ENCODE assay signal across 8 cellular contexts in genomic region chr1:185813401-185813979, GRCh38.
DNase-seq lines count a peak whose midpoint lies in the region; ATAC-seq and TF ChIP-seq lines count a peak whose summit lies in the region.

No MANE protein-coding gene starts in this region.

- H3K79me2 ChIP-seq in OCI-LY1 (ENCODE audit: insufficient read depth, low read length) = no peaks in the 10 kb centered on the region

- no peak overlapping the region for H3K4me2 ChIP-seq in OCI-LY1 (ENCODE audit: low read length)

- H3K27ac ChIP-seq in right atrium auricular region = no peak overlapping the region
- H3K27ac ChIP-seq in OCI-LY1 (ENCODE audit: low read depth, low read length, poor library complexity, severe bottlenecking) = no peak overlapping the region

- no peaks in the 10 kb centered on the region for H3K36me3 ChIP-seq in right atrium auricular region
- H3K36me3 ChIP-seq in OCI-LY1 (ENCODE audit: insufficient read depth, low read length) = no peaks in the 10 kb centered on the region

- DNase-seq in right atrium auricular region (ENCODE audit: low spot score) (no peak), left cardiac atrium (no peak), HPDE6-E6E7 (ENCODE audit: extremely low spot score) (peak; percentile 10), dermis microvascular lymphatic vessel endothelial cell (ENCODE audit: low read depth in 2 of 2) (peak; percentile 47 to 74), non-pigmented ciliary epithelial cell (ENCODE audit: low read depth) (peak; percentile 34), activated T-cell treated with anti-CD3 and anti-CD28 coated beads for 4 hours (no peak)

- H2AFZ ChIP-seq in OCI-LY1 (ENCODE audit: low read length) = no peak overlapping the region

- no peaks in the 10 kb centered on the region for H3K9me2 ChIP-seq in OCI-LY1 (ENCODE audit: low read depth, low read length)

- TF ChIP-seq CTCF in right atrium auricular region (IDR thresholded peaks at IDR 0.05) = peak; percentile 32 to 68
- TF ChIP-seq CTCF in OCI-LY1 (IDR thresholded peaks at IDR 0.05; ENCODE audit: low read length) = peak; percentile 55

- H4K20me1 ChIP-seq in OCI-LY1 (ENCODE audit: insufficient read depth, low read length) = no peaks in the 10 kb centered on the region

- H3K9ac ChIP-seq in OCI-LY1 (ENCODE audit: low read length) = no peak overlapping the region

- ATAC-seq in left cardiac atrium (no peak), HG03135 (IDR thresholded peaks at IDR 0.05; ENCODE audit: unreplicated experiment) (no peak)

- H3F3A ChIP-seq in OCI-LY1 (ENCODE audit: insufficient read depth, low read length) = no peaks in the 10 kb centered on the region

- intact Hi-C loops in left cardiac atrium (cut with DNase I) = loop anchor here (2.0 to 5.0 kb wide), 2 partner anchors 399 kb away; no protein-coding TSS in a partner anchor

- H3K4me1 ChIP-seq in right atrium auricular region = no peaks in the 10 kb centered on the region
- no peaks in the 10 kb centered on the region for H3K4me1 ChIP-seq in OCI-LY1 (ENCODE audit: insufficient read depth, low read length, severe bottlenecking)

- H3K27me3 ChIP-seq in right atrium auricular region = no peaks in the 10 kb centered on the region
- no peaks in the 10 kb centered on the region for H3K27me3 ChIP-seq in OCI-LY1 (ENCODE audit: insufficient read depth, low read length)

- no peak overlapping the region for H3K4me3 ChIP-seq in right atrium auricular region
- no peak overlapping the region for H3K4me3 ChIP-seq in OCI-LY1 (ENCODE audit: low read depth, low read length, poor library complexity, severe bottlenecking)

- H3K9me3 ChIP-seq in right atrium auricular region (no peaks in the 10 kb centered on the region), OCI-LY1 (ENCODE audit: low read length) (no peaks in the 10 kb centered on the region)

Comparison
In these comparisons a context has a peak if more than half of its experiments do, and no peak if none do; other contexts are left out.
1. DNase-seq: peak in HPDE6-E6E7 (single experiment), dermis microvascular lymphatic vessel endothelial cell (2 of 2) and non-pigmented ciliary epithelial cell (single experiment); none in right atrium auricular region (single experiment), left cardiac atrium (single experiment) and activated T-cell treated with anti-CD3 and anti-CD28 coated beads for 4 hours (single experiment).